In genomic region chr5:71923755-71924154, GRCh38 we compare ENCODE assay signal across 17 cellular contexts.
DNase-seq lines count a peak whose midpoint lies in the region; ATAC-seq, FAIRE-seq and TF ChIP-seq lines count a peak whose summit lies in the region.
"Had no signal": no experiment of that assay in that cellular context is flagged by ENCODE, and none has a peak within 500 bp of the region (broad histone marks: within the 10 kb centered on the region; RNA-seq: fewer than 3 reads in every experiment).

No MANE protein-coding gene starts in this region.

- no peak overlapping the region for H3K18ac ChIP-seq in mesendoderm (ENCODE audit: low read length)

- POLR2A ChIA-PET in A549 (lab: Yijun Ruan, JAX) = interaction anchor here (1.8 kb wide), 1 partner anchor 9 kb away, joined by 6 read pairs; no protein-coding TSS in a partner anchor
- POLR2A ChIA-PET in activated CD4-positive, alpha-beta memory T cell treated with anti-CD3 and anti-CD28 coated beads, Interleukin-2, amount 10 ng/mL, durations not matched to agents 7 days and 5 days (lab: Charles Lee) = no interaction called here

- H2BK120ac ChIP-seq in mesendoderm (ENCODE audit: low read depth, low read length) = no peak overlapping the region

- H3K27me3 Mint-ChIP-seq in astrocyte (ENCODE audit: low read depth, unreplicated experiment) = no peaks in the 10 kb centered on the region
- H3K27me3 Mint-ChIP-seq in activated CD4-positive, alpha-beta memory T cell treated with anti-CD3 and anti-CD28 coated beads, Interleukin-2, amount 10 ng/mL, durations not matched to agents 7 days and 5 days = peaks cover 15% of the 10 kb centered on the region

- CTCF ChIA-PET in A549 (lab: Yijun Ruan, JAX) = interaction anchor here (1.1 to 2.4 kb wide), 5 partner anchors 9 to 186 kb away, joined by 4 to 8 read pairs (median 6); no protein-coding TSS in a partner anchor
- CTCF ChIA-PET in activated CD4-positive, alpha-beta memory T cell treated with anti-CD3 and anti-CD28 coated beads, Interleukin-2, amount 10 ng/mL, durations not matched to agents 7 days and 5 days (lab: Charles Lee) = no interaction called here

- H2AFZ ChIP-seq in astrocyte (ENCODE audit: low read depth, low read length) = no peak overlapping the region

- peaks cover 25% of the 10 kb centered on the region for H3K4me1 Mint-ChIP-seq in astrocyte (ENCODE audit: low read depth, unreplicated experiment)
- H3K4me1 Mint-ChIP-seq in activated CD4-positive, alpha-beta memory T cell treated with anti-CD3 and anti-CD28 coated beads, Interleukin-2, amount 10 ng/mL, durations not matched to agents 7 days and 5 days = no peaks in the 10 kb centered on the region

- intact Hi-C loops in aorta (cut with DNase I) = no loop called here

- peak overlapping the region; percentile 80 to 81 for H3K27ac ChIP-seq in A549
- H3K27ac ChIP-seq in HUES64 (ENCODE audit: low read depth, low read length) = peak overlapping the region; percentile 19; the same call in 1 of the 2 replicates
- H3K27ac ChIP-seq in astrocyte (ENCODE audit: low read depth, low read length) = no peak overlapping the region
- no peak overlapping the region for H3K27ac ChIP-seq in mesendoderm (ENCODE audit: low read depth, low read length)
- H3K27ac ChIP-seq in aorta (ENCODE audit: low read depth in 1 of 2, low read length in 2 of 2) = peak overlapping the region in 1 of 2 donors; percentile 78
- H3K27ac ChIP-seq: KMS-11 had no signal

- no peaks in the 10 kb centered on the region for H4K20me1 ChIP-seq in astrocyte (ENCODE audit: insufficient read depth, low read length)

- DNase-seq in A549 (ENCODE audit: low read depth in 1 of 2, low spot score in 1 of 2) = no peak
- DNase-seq in astrocyte (ENCODE audit: low read depth) = no peak
- peak; percentile 63 for DNase-seq in mesendoderm
- DNase-seq in left lobe of liver (ENCODE audit: low spot score) = no peak
- DNase-seq in activated CD4-positive, alpha-beta memory T cell treated with anti-CD3 and anti-CD28 coated beads, Interleukin-2, amount 10 ng/mL, durations not matched to agents 7 days and 5 days = no peak
- DNase-seq in C1 segment of cervical spinal cord (lab: John Stamatoyannopoulos, UW) = no peak
- DNase-seq in aorta = no peak
- DNase-seq: AML-193, Caco-2, NCI-H1048, NCI-H1436 treated with DMSO at 0.1 percent for 48 hours, NCI-H510A treated with DMSO at 0.1 percent for 48 hours, NCI-H82, PC-3 had no signal

- no peak overlapping the region for H3K4me3 ChIP-seq in A549
- H3K4me3 ChIP-seq in HUES64 (ENCODE audit: low read length) = no peak overlapping the region
- H3K4me3 ChIP-seq in astrocyte (ENCODE audit: insufficient read depth, low read depth, low read length) = no peak overlapping the region
- no peak overlapping the region for H3K4me3 ChIP-seq in mesendoderm (ENCODE audit: low read length)
- no peak overlapping the region for H3K4me3 ChIP-seq in aorta (ENCODE audit: low read length in 2 of 2)
- H3K4me3 ChIP-seq: GM23338 had no signal

- H3K9me3 ChIP-seq in A549 = peaks cover 22% of the 10 kb centered on the region; the same call in 1 of the 3 replicates
- H3K9me3 ChIP-seq in HUES64 (ENCODE audit: insufficient read depth, low read depth, low read length) = peaks cover 5% of the 10 kb centered on the region; the same call in 1 of the 2 replicates
- no peaks in the 10 kb centered on the region for H3K9me3 ChIP-seq in astrocyte (ENCODE audit: insufficient read depth, low read depth, low read length)
- no peaks in the 10 kb centered on the region for H3K9me3 ChIP-seq in aorta (ENCODE audit: control insufficient read depth, low read length)
- H3K9me3 ChIP-seq: Caco-2 had no signal

- no peak overlapping the region for H4K5ac ChIP-seq in mesendoderm (ENCODE audit: low read length)

- peaks cover 44% of the 10 kb centered on the region for H3K4me1 ChIP-seq in A549
- peaks cover 31% of the 10 kb centered on the region; the same call in 1 of the 2 replicates for H3K4me1 ChIP-seq in HUES64 (ENCODE audit: insufficient read depth, low read length)
- H3K4me1 ChIP-seq in astrocyte (ENCODE audit: insufficient read depth, low read length) = peaks cover 26% of the 10 kb centered on the region
- no peaks in the 10 kb centered on the region for H3K4me1 ChIP-seq in mesendoderm (ENCODE audit: control insufficient read depth, low read depth, low read length)
- peaks cover 0 to 10% of the 10 kb centered on the region in 2 donors for H3K4me1 ChIP-seq in aorta (ENCODE audit: control insufficient read depth in 1 of 2, insufficient read depth in 2 of 2, low read length in 2 of 2)
- H3K4me1 ChIP-seq: Caco-2 had no signal

- no peak overlapping the region for H2BK15ac ChIP-seq in mesendoderm (replicated peaks; ENCODE audit: low read depth)

- no peak overlapping the region for H3K4ac ChIP-seq in mesendoderm (ENCODE audit: low read depth, low read length)

- no peak for TF ChIP-seq RAD21 in A549 (conservative IDR thresholded peaks at IDR 0.05 in 1 of 2, IDR thresholded peaks at IDR 0.05 in 1 of 2)

- H3K4me3 Mint-ChIP-seq in astrocyte (ENCODE audit: unreplicated experiment) = no peak overlapping the region
- H3K4me3 Mint-ChIP-seq in activated CD4-positive, alpha-beta memory T cell treated with anti-CD3 and anti-CD28 coated beads, Interleukin-2, amount 10 ng/mL, durations not matched to agents 7 days and 5 days = no peak overlapping the region
- H3K4me3 Mint-ChIP-seq: GM23338 had no signal

- TF ChIP-seq CTCF in A549 (IDR thresholded peaks at IDR 0.05) (no peak), astrocyte (IDR thresholded peaks at IDR 0.05; ENCODE audit: insufficient read depth, low read depth, low read length) (no peak)

- WGBS in A549 (ENCODE audit: missing lambda C conversion rate) = 93% methylated on average over 2 of the region's 2 CpGs
- 100% methylated on average over 2 of the region's 2 CpGs for WGBS in HUES64
- WGBS in mesendoderm (ENCODE audit: extremely low coverage, insufficient coverage, low lambda C conversion rate) = no CpG with 5 or more reads among the region's 2 CpGs
- WGBS in aorta, 2 donors = 97 to 98% methylated on average over 2 of the region's 2 CpGs

- no peaks in the 10 kb centered on the region for H3K79me2 ChIP-seq in astrocyte (ENCODE audit: insufficient read depth, low read length)
- H3K79me2 ChIP-seq in mesendoderm (ENCODE audit: control insufficient read depth, insufficient read depth, low read length) = no peaks in the 10 kb centered on the region

- H3K9ac ChIP-seq in HUES64 (ENCODE audit: low read depth, low read length) = no peak overlapping the region
- no peak overlapping the region for H3K9ac ChIP-seq in astrocyte (ENCODE audit: low read length)
- H3K9ac ChIP-seq in mesendoderm (ENCODE audit: low read length) = no peak overlapping the region
- H3K9ac ChIP-seq: KMS-11 had no signal

- H2AK5ac ChIP-seq in mesendoderm (ENCODE audit: low read length) = no peak overlapping the region

- FAIRE-seq in A549 (lab: Jason Lieb, UNC) (peak; percentile 65), astrocyte (lab: Jason Lieb, UNC) (no peak)

- no peaks in the 10 kb centered on the region for H3K79me1 ChIP-seq in mesendoderm (ENCODE audit: low read length)

- no peak for TF ChIP-seq EP300 in A549 (IDR thresholded peaks at IDR 0.05)

- H3K27me3 ChIP-seq in HUES64 (ENCODE audit: insufficient read depth, low read length) (no peaks in the 10 kb centered on the region), astrocyte (ENCODE audit: insufficient read depth, low read length) (no peaks in the 10 kb centered on the region), mesendoderm (ENCODE audit: insufficient read depth, low read length, poor library complexity) (no peaks in the 10 kb centered on the region), aorta (ENCODE audit: control insufficient read depth in 1 of 2, insufficient read depth in 2 of 2, low read length in 1 of 2) (no peaks in the 10 kb centered on the region)

- no peak for ATAC-seq in A549
- ATAC-seq in left lobe of liver = no peak
- ATAC-seq in aorta (ENCODE audit: low FRiP score) = no peak
- ATAC-seq: GM23338, PC-3 had no signal

- H3K9me3 Mint-ChIP-seq in astrocyte (ENCODE audit: unreplicated experiment) = no peaks in the 10 kb centered on the region
- no peaks in the 10 kb centered on the region for H3K9me3 Mint-ChIP-seq in activated CD4-positive, alpha-beta memory T cell treated with anti-CD3 and anti-CD28 coated beads, Interleukin-2, amount 10 ng/mL, durations not matched to agents 7 days and 5 days
- H3K9me3 Mint-ChIP-seq: GM23338 had no signal

- TF ChIP-seq POLR2A in A549 (IDR thresholded peaks at IDR 0.05; ENCODE audit: low read length) = no peak

- H2BK5ac ChIP-seq in mesendoderm (ENCODE audit: low read length) = no peak overlapping the region

- no peaks in the 10 kb centered on the region for H3K36me3 Mint-ChIP-seq in astrocyte (ENCODE audit: low read depth, unreplicated experiment)
- no peaks in the 10 kb centered on the region for H3K36me3 Mint-ChIP-seq in activated CD4-positive, alpha-beta memory T cell treated with anti-CD3 and anti-CD28 coated beads, Interleukin-2, amount 10 ng/mL, durations not matched to agents 7 days and 5 days (ENCODE audit: low read depth)

- H3K4me2 ChIP-seq in A549 (peak overlapping the region; percentile 65), astrocyte (ENCODE audit: low read length) (peak overlapping the region; percentile 66), mesendoderm (ENCODE audit: low read length) (no peak overlapping the region)
- H3K4me2 ChIP-seq: KMS-11 had no signal

- no peak overlapping the region for H3K23ac ChIP-seq in mesendoderm (ENCODE audit: low read length)

- H3K27ac Mint-ChIP-seq in astrocyte (ENCODE audit: unreplicated experiment) = no peak overlapping the region
- no peak overlapping the region for H3K27ac Mint-ChIP-seq in activated CD4-positive, alpha-beta memory T cell treated with anti-CD3 and anti-CD28 coated beads, Interleukin-2, amount 10 ng/mL, durations not matched to agents 7 days and 5 days
- H3K27ac Mint-ChIP-seq: GM23338 had no signal

- no peak overlapping the region for H3K56ac ChIP-seq in mesendoderm (ENCODE audit: low read length)

- no peak overlapping the region for H4K8ac ChIP-seq in mesendoderm (ENCODE audit: low read depth, low read length)

- H3K36me3 ChIP-seq in HUES64 (ENCODE audit: insufficient read depth, low read length) (no peaks in the 10 kb centered on the region), astrocyte (ENCODE audit: insufficient read depth, low read length) (no peaks in the 10 kb centered on the region), mesendoderm (ENCODE audit: control insufficient read depth, insufficient read depth, low read length) (no peaks in the 10 kb centered on the region), aorta (ENCODE audit: control insufficient read depth in 1 of 2, insufficient read depth in 2 of 2, low read length in 1 of 2) (no peaks in the 10 kb centered on the region)

TF ChIP-seq in A549, 52 proteins besides CTCF, POLR2A, EP300 and RAD21:
- no peak for TF ChIP-seq MAX (IDR thresholded peaks at IDR 0.05)
- TF ChIP-seq CEBPB (IDR thresholded peaks at IDR 0.05) = peak in 1 of 2 experiments; percentile 55; a peak in 1 of 4 replicates
TF ChIP-seq in A549: peak in this region for 1.

Comparison
In these comparisons a context has a peak if more than half of its experiments do, and no peak if none do; other contexts are left out.
1. H3K27ac ChIP-seq: peak in A549 (2 of 2) and HUES64 (single experiment); none in astrocyte (single experiment) and mesendoderm (single experiment).